In the genomic region with DNA sequence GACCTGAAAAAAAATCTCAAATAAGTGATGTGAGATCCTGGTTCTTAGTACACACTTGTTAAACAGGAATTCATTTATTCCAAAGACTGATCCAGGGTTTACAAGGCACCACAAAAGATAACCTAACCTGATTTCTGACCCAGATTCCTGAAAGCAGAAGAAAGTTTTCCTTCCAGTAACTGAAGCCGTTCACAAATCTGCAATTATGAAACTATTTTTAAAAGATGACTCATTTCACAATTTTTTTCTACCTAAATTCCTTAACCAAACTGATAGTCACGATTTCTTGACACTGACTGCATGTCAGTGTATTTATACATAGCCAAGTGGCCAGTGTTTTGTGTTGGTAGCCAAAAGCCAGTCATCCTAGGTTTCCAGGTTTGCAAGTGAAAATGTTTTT, we compare ENCODE assay signal across 9 cellular contexts. TPM values are rescaled to one million over a fixed set of nuclear protein-coding genes. Genes with fewer than 3 reads are reported as not detected.
DNase-seq lines count a peak whose midpoint lies in the region; ATAC-seq and TF ChIP-seq lines count a peak whose summit lies in the region.
"Had no signal": no experiment of that assay in that cellular context is flagged by ENCODE, and none has a peak within 500 bp of the region (broad histone marks: within the 10 kb centered on the region; RNA-seq: fewer than 3 reads in every experiment).

No MANE protein-coding gene starts in this region.

- peaks cover 7% of the 10 kb centered on the region for H3K9me3 Mint-ChIP-seq in T-helper 2 cell treated with Interferon-gamma antibody and Interleukin-4, amounts not matched to agents 5 μg/mL and 100 μg/mL, for 36 hours
- peaks cover 7% of the 10 kb centered on the region for H3K9me3 Mint-ChIP-seq in mesothelial cell of epicardium

- peak overlapping the region; percentile 23 for H3K4me3 Mint-ChIP-seq in T-helper 2 cell treated with Interferon-gamma antibody and Interleukin-4, amounts not matched to agents 5 μg/mL and 100 μg/mL, for 36 hours
- no peak overlapping the region for H3K4me3 Mint-ChIP-seq in mesothelial cell of epicardium

- H3K4me1 Mint-ChIP-seq in T-helper 2 cell treated with Interferon-gamma antibody and Interleukin-4, amounts not matched to agents 5 μg/mL and 100 μg/mL, for 36 hours (ENCODE audit: low read depth), result peaks cover 21% of the 10 kb centered on the region
- peaks cover 20% of the 10 kb centered on the region for H3K4me1 Mint-ChIP-seq in mesothelial cell of epicardium

- DNase-seq in HCEC 1CT (peak; percentile 70), mesothelial cell of epicardium (ENCODE audit: low spot score in 2 of 2, unreplicated experiment in 2 of 2) (no peak), NCI-H2081 treated with DMSO at 0.1 percent for 48 hours (lab: John Stamatoyannopoulos, UW) (no peak), HuH-7.5 (ENCODE audit: low spot score) (no peak), left colon (no peak), middle frontal gyrus (ENCODE audit: extremely low spot score, low spot score) (no peak)
- DNase-seq in T-helper 2 cell treated with Interferon-gamma antibody and Interleukin-4, amounts not matched to agents 5 μg/mL and 100 μg/mL, for 36 hours (ENCODE audit: low spot score), result no peak
- DNase-seq: H7 had no signal

- H3K36me3 Mint-ChIP-seq in T-helper 2 cell treated with Interferon-gamma antibody and Interleukin-4, amounts not matched to agents 5 μg/mL and 100 μg/mL, for 36 hours (ENCODE audit: low read depth), result peaks cover 16% of the 10 kb centered on the region
- H3K36me3 Mint-ChIP-seq in mesothelial cell of epicardium, result no peaks in the 10 kb centered on the region

- no peak for TF ChIP-seq CTCF in mesothelial cell of epicardium (IDR thresholded peaks at IDR 0.05; ENCODE audit: unreplicated experiment)

- no peak overlapping the region for H3K27ac Mint-ChIP-seq in T-helper 2 cell treated with Interferon-gamma antibody and Interleukin-4, amounts not matched to agents 5 μg/mL and 100 μg/mL, for 36 hours
- H3K27ac Mint-ChIP-seq in mesothelial cell of epicardium, result peak overlapping the region; percentile 47

- H3K27me3 Mint-ChIP-seq in T-helper 2 cell treated with Interferon-gamma antibody and Interleukin-4, amounts not matched to agents 5 μg/mL and 100 μg/mL, for 36 hours (ENCODE audit: low read depth), result no peaks in the 10 kb centered on the region
- peaks cover 3% of the 10 kb centered on the region for H3K27me3 Mint-ChIP-seq in mesothelial cell of epicardium (ENCODE audit: low read depth)

- intact Hi-C loops in left colon (cut with DNase I, micrococcal nuclease), result no loop called here

- ATAC-seq in GM18498 (IDR thresholded peaks at IDR 0.05; ENCODE audit: unreplicated experiment) (peak; percentile 33), left colon (no peak)

RNA-seq across cellular contexts. Expression of gene SLC9A9, which starts 17.1 kb away (rescaled TPM):
- 2.7 to 4.2 TPM (median 3.8 TPM) in 3 replicates for total RNA-seq in mesothelial cell of epicardium
- 1 to 10 TPM; 2.7 to 7.4 TPM for total RNA-seq in left colon
